17 cellular contexts compared by ENCODE assay signal in genomic region chr1:212618466-212619210, GRCh38.
"Had no signal": no experiment of that assay in that cellular context is flagged by ENCODE, and none has a peak within 500 bp of the region (broad histone marks: within the 10 kb centered on the region; RNA-seq: fewer than 3 reads in every experiment).

No MANE protein-coding gene starts in this region.

- H3K9me3 ChIP-seq: ascending aorta, lower lobe of right lung, sigmoid colon, suprapubic skin, upper lobe of right lung had no signal

- H3K27ac ChIP-seq: ascending aorta, coronary artery, lower lobe of right lung, sigmoid colon, suprapubic skin, upper lobe of right lung had no signal

- H3K4me3 ChIP-seq: ascending aorta, coronary artery, lower lobe of right lung, sigmoid colon, suprapubic skin, upper lobe of right lung had no signal

- DNase-seq: activated CD4-positive, alpha-beta T cell treated with anti-CD3 and anti-CD28 coated beads, Interleukin-2, amount 50 U/mL, for 4 hours; activated naive CD8-positive, alpha-beta T cell treated with anti-CD3 and anti-CD28 coated beads, Interleukin-2, amount 50 U/mL, for 24 hours; activated T-cell treated with anti-CD3 and anti-CD28 coated beads, Interleukin-2, amount 50 U/mL, for 4 hours; effector CD4-positive, alpha-beta T cell; hypothalamus; lower lobe of right lung; midbrain; sigmoid colon; stimulated activated CD4-positive, alpha-beta T cell treated with anti-CD3 and anti-CD28 coated beads, Interleukin-4, amount 100 ng/mL, for 1 hour; stimulated activated CD8-positive, alpha-beta memory T cell treated with anti-CD3 and anti-CD28 coated beads, Interleukin-4, amount 100 ng/mL, for 48 hours; stimulated activated naive CD8-positive, alpha-beta T cell treated with anti-CD3 and anti-CD28 coated beads, Interleukin-15, Interleukin-2, amounts not matched to agents 100 U/mL and 50 U/mL, for 24 hours; T-helper 17 cell; upper lobe of right lung had no signal

- H3K27me3 ChIP-seq: ascending aorta, sigmoid colon, suprapubic skin, upper lobe of right lung had no signal

- H3K4me1 ChIP-seq: ascending aorta, lower lobe of right lung, sigmoid colon, suprapubic skin, upper lobe of right lung had no signal

- ATAC-seq: activated CD4-positive, CD25-positive, alpha-beta regulatory T cell treated with anti-CD3 and anti-CD28 coated beads, Interleukin-2, amount 50 U/mL, for 24 hours; activated naive CD8-positive, alpha-beta T cell treated with anti-CD3 and anti-CD28 coated beads, Interleukin-2, amount 50 U/mL, for 24 hours; activated T-cell treated with anti-CD3 and anti-CD28 coated beads, Interleukin-2, amount 50 U/mL, for 4 hours; lower lobe of right lung; stimulated activated naive CD8-positive, alpha-beta T cell treated with anti-CD3 and anti-CD28 coated beads, Interleukin-15, Interleukin-2, amounts not matched to agents 100 U/mL and 50 U/mL, for 24 hours; T-helper 17 cell; upper lobe of right lung had no signal
